ENCODE assay signal across 18 cellular contexts in the genomic region with DNA sequence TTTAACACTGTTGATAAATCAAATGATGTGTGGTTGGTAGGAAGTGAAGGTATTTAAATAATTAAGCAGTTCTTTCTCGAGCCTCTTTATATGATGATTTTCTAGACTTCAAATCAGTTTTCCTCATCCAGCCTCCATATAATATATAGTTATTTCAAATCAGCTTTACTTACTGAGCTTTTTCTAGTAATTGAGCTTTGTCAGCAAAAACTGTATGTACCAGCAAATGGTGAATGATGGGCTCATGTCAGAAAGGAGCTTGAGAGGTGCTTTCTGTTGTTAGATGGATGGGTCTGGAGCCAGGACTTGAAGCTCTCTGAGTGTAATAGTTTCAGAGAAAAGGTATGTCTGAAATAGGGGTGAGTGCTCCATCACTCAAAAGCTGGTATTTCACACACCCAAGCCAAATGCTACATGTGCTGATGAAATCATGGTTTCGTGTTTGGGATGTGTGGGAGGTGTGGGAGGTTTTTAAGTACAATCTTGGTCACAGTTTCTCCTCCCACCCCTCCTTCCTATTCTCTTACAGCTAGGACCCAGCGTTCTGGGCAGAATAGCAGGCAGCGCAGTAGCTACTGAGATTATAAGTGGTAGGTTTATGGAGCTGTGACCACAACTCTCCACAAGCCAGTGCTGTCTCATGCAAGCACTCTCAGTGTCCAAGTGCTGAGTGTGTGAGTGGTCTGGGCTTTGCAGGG. TPM values are rescaled to one million over a fixed set of nuclear protein-coding genes. Genes with fewer than 3 reads are reported as not detected.
DNase-seq lines count a peak whose midpoint lies in the region; ATAC-seq and TF ChIP-seq lines count a peak whose summit lies in the region.
"Had no signal": no experiment of that assay in that cellular context is flagged by ENCODE, and none has a peak within 500 bp of the region (broad histone marks: within the 10 kb centered on the region; RNA-seq: fewer than 3 reads in every experiment).

No MANE protein-coding gene starts in this region.

- H3K9me3 ChIP-seq in osteoblast (ENCODE audit: low read depth, low read length) = no peaks in the 10 kb centered on the region

- ATAC-seq in GM18511 (IDR thresholded peaks at IDR 0.05; ENCODE audit: unreplicated experiment) (peak; percentile 85), HG02884 (IDR thresholded peaks at IDR 0.05; ENCODE audit: unreplicated experiment) (peak; percentile 48), left lobe of liver (no peak), GM21381 (IDR thresholded peaks at IDR 0.05; ENCODE audit: unreplicated experiment) (no peak)
- ATAC-seq: gastroesophageal sphincter had no signal

- H3K4me3 ChIP-seq in osteoblast (ENCODE audit: insufficient read depth, low read length) = no peak overlapping the region
- H3K4me3 ChIP-seq: gastroesophageal sphincter, lung had no signal

- H3K27ac ChIP-seq in osteoblast (ENCODE audit: low read depth, low read length) = no peak overlapping the region
- H3K27ac ChIP-seq: gastroesophageal sphincter had no signal

- H4K20me1 ChIP-seq in osteoblast (ENCODE audit: insufficient read depth, low read length) = no peaks in the 10 kb centered on the region

- H3K79me2 ChIP-seq in osteoblast (ENCODE audit: insufficient read depth, low read length) = no peaks in the 10 kb centered on the region

- H3K36me3 ChIP-seq in osteoblast (ENCODE audit: insufficient read depth, low read length) = no peaks in the 10 kb centered on the region
- H3K36me3 ChIP-seq: gastroesophageal sphincter had no signal

- DNase-seq in amniotic epithelial cell (ENCODE audit: low read depth) (peak; percentile 89), osteoblast (ENCODE audit: insufficient read length, low spot score, missing footprints) (no peak), LoVo (ENCODE audit: low spot score) (no peak), left lobe of liver (ENCODE audit: low spot score) (no peak), HPDE6-E6E7 (ENCODE audit: extremely low spot score) (no peak)
- DNase-seq: activated CD4-positive, alpha-beta T cell treated with anti-CD3 and anti-CD28 coated beads, Interleukin-2, amount 10 ng/mL, durations not matched to agents 24 days and 14 days; activated naive CD8-positive, alpha-beta T cell treated with anti-CD3 and anti-CD28 coated beads, Interleukin-2, amount 10 ng/mL, durations not matched to agents 7 days and 5 days; activated T-cell treated with anti-CD3 and anti-CD28 coated beads, Interleukin-2, amount 50 U/mL, for 24 hours; H9; nephron progenitor cell; NK-92 treated with Interleukin-12 subunit alpha and Interleukin-12 subunit beta, amount 100 ng/mL, for 24 hours; Right ventricle myocardium superior had no signal

- peak overlapping the region; percentile 12 for H3K4me2 ChIP-seq in osteoblast (ENCODE audit: insufficient read depth, low read length)

- H3K4me1 ChIP-seq in osteoblast (ENCODE audit: insufficient read depth, low read length) = peaks cover 7% of the 10 kb centered on the region
- H3K4me1 ChIP-seq: gastroesophageal sphincter had no signal

- H3K27me3 ChIP-seq in osteoblast (ENCODE audit: insufficient read depth, low read length) = no peaks in the 10 kb centered on the region
- H3K27me3 ChIP-seq: gastroesophageal sphincter had no signal

- H2AFZ ChIP-seq in osteoblast (ENCODE audit: low read length) = peak overlapping the region; percentile 27

- TF ChIP-seq CTCF in osteoblast (IDR thresholded peaks at IDR 0.05; ENCODE audit: extremely low read depth, low read depth, low read length) = peak; percentile 27

RNA-seq across cellular contexts. Expression of gene LRMDA, which starts 55.8 kb away (rescaled TPM):
- total RNA-seq in osteoblast = 17.1 and 18.5 TPM in 2 replicates
- total RNA-seq in left lobe of liver = 9.1 TPM
- total RNA-seq: activated CD4-positive, alpha-beta T cell treated with anti-CD3 and anti-CD28 coated beads, Interleukin-2, amount 10 ng/mL, durations not matched to agents 24 days and 14 days; activated naive CD8-positive, alpha-beta T cell treated with anti-CD3 and anti-CD28 coated beads, Interleukin-2, amount 10 ng/mL, durations not matched to agents 7 days and 5 days; LHCN-M2 had no signal

Comparison
In these comparisons a context has a peak if more than half of its experiments do, and no peak if none do; other contexts are left out.
1. ATAC-seq: peak in GM18511 (single experiment) and HG02884 (single experiment); none in left lobe of liver (single experiment) and GM21381 (single experiment).